In genomic region chr1:156096640-156097391, GRCh38 we compare ENCODE assay signal across 8 cellular contexts.
A peak's percentile ranks its signal among the peaks of the same experiment; 100 is the strongest.
DNase-seq lines count a peak whose midpoint lies in the region; ATAC-seq lines count a peak whose summit lies in the region.

No MANE protein-coding gene starts in this region.

- DNase-seq in NCI-H2196 treated with DMSO at 0.1 percent for 48 hours (lab: John Stamatoyannopoulos, UW; ENCODE audit: unreplicated experiment) (peak; percentile 67), caudate nucleus (lab: John Stamatoyannopoulos, UW) (peak in 59 of 61 donors; percentile 15 to 84 (median 66)), kidney tubule cell (ENCODE audit: low spot score) (peak; percentile 89)
- peak; percentile 79 to 81 for DNase-seq in stimulated activated CD4-positive, alpha-beta T cell treated with anti-CD3 and anti-CD28 coated beads, Interleukin-1b, Interleukin-23, amount 100 ng/mL, for 4 hours (ENCODE audit: low read depth in 2 of 2)

- no peaks in the 10 kb centered on the region for H3K36me3 ChIP-seq in ACC112 (ENCODE audit: insufficient read depth, low read length)

- peaks cover 36% of the 10 kb centered on the region for H3K4me1 ChIP-seq in ACC112 (ENCODE audit: control insufficient read depth, insufficient read depth, low read length, unreplicated experiment)

- no peak overlapping the region for H2AFZ ChIP-seq in ACC112 (ENCODE audit: low read length, unreplicated experiment)

- no peaks in the 10 kb centered on the region for H3K27me3 ChIP-seq in ACC112 (ENCODE audit: insufficient read depth, low read length)

- no peaks in the 10 kb centered on the region for H3K79me2 ChIP-seq in ACC112 (ENCODE audit: control insufficient read depth, insufficient read depth, low read length, unreplicated experiment)

- ATAC-seq in GM18858 (IDR thresholded peaks at IDR 0.05; ENCODE audit: unreplicated experiment) (peak; percentile 37), HG03095 (IDR thresholded peaks at IDR 0.05; ENCODE audit: unreplicated experiment) (peak; percentile 54)
- peak; percentile 79 to 81 for ATAC-seq in activated CD4-positive, CD25-positive, alpha-beta regulatory T cell treated with anti-CD3 and anti-CD28 coated beads, Interleukin-2, amount 50 U/mL, for 24 hours

- H3K4me3 ChIP-seq in ACC112 (ENCODE audit: low read depth, low read length) = no peak overlapping the region

- H3K27ac ChIP-seq in ACC112 (ENCODE audit: low read depth, low read length) = peak overlapping the region; percentile 99
- peak overlapping the region; percentile 65 for H3K27ac ChIP-seq in caudate nucleus (ENCODE audit: low read depth, low read length)
